Comparison of ENCODE assay signal across 8 cellular contexts in the genomic region with DNA sequence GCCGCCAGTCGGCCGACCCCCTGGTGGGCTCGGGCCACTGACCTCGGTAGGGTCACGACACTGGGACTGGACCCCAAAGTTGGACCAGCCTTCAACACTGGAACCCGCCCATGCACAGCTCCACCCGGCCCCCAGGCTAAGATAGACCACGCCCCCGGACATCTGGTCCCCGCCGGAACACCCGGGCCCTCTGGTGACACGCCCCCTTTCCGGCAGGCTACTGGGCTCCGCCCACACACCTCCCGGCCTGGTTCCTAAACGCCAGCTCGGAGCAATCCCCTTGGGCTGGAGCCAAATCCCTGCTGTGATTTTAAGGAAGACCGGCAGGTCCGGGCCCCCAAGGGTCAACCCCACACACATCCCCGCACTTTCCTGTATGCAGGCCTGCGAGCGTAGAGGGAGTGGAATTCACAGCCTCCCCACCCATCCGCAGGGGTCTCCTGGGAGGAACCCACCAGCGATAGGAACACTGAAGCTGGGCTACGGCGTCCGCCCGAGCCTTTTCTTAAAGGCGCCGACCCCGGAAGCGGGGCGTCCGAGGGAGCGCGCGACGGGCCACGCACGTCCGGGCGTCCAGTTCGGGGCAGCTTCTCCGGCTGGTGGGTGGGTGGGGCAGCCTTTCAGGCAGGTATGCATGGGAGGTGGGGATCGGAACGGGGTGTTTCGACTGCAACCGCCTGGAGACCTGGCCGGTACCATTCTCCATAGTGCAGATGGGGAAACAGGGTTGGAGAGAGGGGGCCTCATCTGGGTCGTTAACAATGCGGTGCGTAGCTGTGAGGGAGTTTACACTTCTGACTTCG. TPM values are rescaled to one million over a fixed set of nuclear protein-coding genes. Genes with fewer than 3 reads are reported as not detected.
DNase-seq lines count a peak whose midpoint lies in the region; ATAC-seq and TF ChIP-seq lines count a peak whose summit lies in the region.

A gene with protein sequence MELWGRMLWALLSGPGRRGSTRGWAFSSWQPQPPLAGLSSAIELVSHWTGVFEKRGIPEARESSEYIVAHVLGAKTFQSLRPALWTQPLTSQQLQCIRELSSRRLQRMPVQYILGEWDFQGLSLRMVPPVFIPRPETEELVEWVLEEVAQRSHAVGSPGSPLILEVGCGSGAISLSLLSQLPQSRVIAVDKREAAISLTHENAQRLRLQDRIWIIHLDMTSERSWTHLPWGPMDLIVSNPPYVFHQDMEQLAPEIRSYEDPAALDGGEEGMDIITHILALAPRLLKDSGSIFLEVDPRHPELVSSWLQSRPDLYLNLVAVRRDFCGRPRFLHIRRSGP (plus strand): TSS at position 576 of the 803 bp plus-strand sequence. CDS start 1,583 bp downstream, outside the sequence.

- POLR2A ChIA-PET in BJ (lab: Charles Lee) = interaction anchor here (2.0 kb wide), 1 partner anchor 32 kb away, joined by 10 read pairs; no protein-coding TSS in a partner anchor

- H3K4me3 ChIP-seq in BJ (ENCODE audit: low read depth, low read length) = peak within 1 kb of the TSS; percentile 96

- H3K27me3 ChIP-seq in BJ (ENCODE audit: control insufficient read depth, insufficient read depth, low read length) = no peaks in the 10 kb centered on the region

- peaks cover 12% of the 10 kb centered on the region for H3K36me3 ChIP-seq in BJ (ENCODE audit: control insufficient read depth, insufficient read depth, low read length)

- TF ChIP-seq CTCF in BJ (IDR thresholded peaks at IDR 0.05; ENCODE audit: insufficient read depth, low read depth, low read length) = no peak

- peak; percentile 58 for DNase-seq in BJ (ENCODE audit: low read depth)
- peak; percentile 92 for DNase-seq in GM19240 (ENCODE audit: insufficient read length, low spot score)
- DNase-seq in NCI-H69 (lab: John Stamatoyannopoulos, UW) = peak; percentile 92
- peak; percentile 89 for DNase-seq in activated CD4-positive, alpha-beta T cell treated with anti-CD3 and anti-CD28 coated beads, Interleukin-2, amount 50 U/mL, for 1 hour
- peak; percentile 66 for DNase-seq in cortex of kidney (lab: John Stamatoyannopoulos, UW)
- peak; percentile 98 for DNase-seq in left kidney (ENCODE audit: low read depth, low spot score)
- DNase-seq in stimulated activated CD4-positive, alpha-beta T cell treated with anti-CD3 and anti-CD28 coated beads, Interleukin-2, amount 100 ng/mL, for 24 hours = peak; percentile 96 to 98

- CTCF ChIA-PET in BJ (lab: Yijun Ruan, JAX) = interaction anchor here (0.9 to 14.6 kb wide), 10 partner anchors 10 to 232 kb away, joined by 3 to 479 read pairs (median 4); partner anchors contain the start of genes CISH and MAPKAPK3

- peak; percentile 67 for ATAC-seq in HG03460 (IDR thresholded peaks at IDR 0.05; ENCODE audit: unreplicated experiment)

RNA-seq across cellular contexts. Expression of the gene that starts here (rescaled TPM):
- polyA plus RNA-seq in BJ (2011; rRNA removed) = 14.4 and 21.3 TPM in 2 replicates
- 8.2 and 12.3 TPM in 2 replicates for polyA minus RNA-seq in BJ (2011; rRNA and poly(A)+ RNA removed)

Comparison
In these comparisons a context has a peak if more than half of its experiments do, and no peak if none do; other contexts are left out.
1. Peak in every context shown above with its lines: DNase-seq, ATAC-seq and H3K4me3 ChIP-seq.